In the genomic region with DNA sequence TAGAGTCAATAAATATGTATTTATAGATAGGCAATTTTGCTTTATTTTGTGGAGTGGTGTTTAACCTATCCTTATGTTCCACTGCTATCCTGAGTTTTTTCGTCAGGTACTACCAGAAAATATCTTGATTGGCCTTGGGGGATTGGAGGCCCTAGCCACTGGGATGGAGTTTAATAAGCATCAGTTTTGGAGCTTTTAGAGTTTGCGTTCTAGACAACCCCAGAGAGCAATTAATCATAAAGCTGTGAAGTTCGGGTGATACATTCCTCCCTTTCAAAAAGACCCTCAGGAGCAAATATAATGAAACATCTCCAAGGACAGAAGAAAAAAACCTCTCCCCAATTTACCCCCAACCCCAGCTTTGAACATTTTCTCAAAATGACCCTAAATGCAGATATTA, we compare ENCODE assay signal across 11 cellular contexts. TPM values are rescaled to one million over a fixed set of nuclear protein-coding genes. Genes with fewer than 3 reads are reported as not detected.
"Had no signal": no experiment of that assay in that cellular context is flagged by ENCODE, and none has a peak within 500 bp of the region (broad histone marks: within the 10 kb centered on the region; RNA-seq: fewer than 3 reads in every experiment).

A gene (plus strand): TSS at position 301 of the 400 bp plus-strand sequence. CDS start 6,700 bp downstream, outside the sequence.

- H3K27ac ChIP-seq: GM23248 had no signal

- H3K4me2 ChIP-seq: GM23338 had no signal

- H3K4me3 ChIP-seq: GM23248, GM23338, HAP-1 had no signal

- H3K27ac Mint-ChIP-seq: GM23338, H9, HFFc6 had no signal

- H2AFZ ChIP-seq: GM23248, GM23338 had no signal

- H3K4me1 ChIP-seq: HAP-1 had no signal

- DNase-seq: GM23248, GOT3, H7, H9, HCEC 1CT, HFFc6 had no signal

- H3K4me3 Mint-ChIP-seq: GM23338, H9, HFFc6 had no signal

- H3K9ac ChIP-seq: GM23248 had no signal

- H3K9me3 Mint-ChIP-seq: GM23338, H9, HFFc6 had no signal

- H3K36me3 ChIP-seq: HAP-1 had no signal

- ATAC-seq: GM23338, HCT116 had no signal

- H3K9me3 ChIP-seq: HAP-1 had no signal

RNA-seq across cellular contexts. Expression of the gene that starts here (rescaled TPM):
- total RNA-seq: GM23248, H1, H4, H7, H9, HFFc6 had no signal
